21 cellular contexts compared by ENCODE assay signal in the genomic region with DNA sequence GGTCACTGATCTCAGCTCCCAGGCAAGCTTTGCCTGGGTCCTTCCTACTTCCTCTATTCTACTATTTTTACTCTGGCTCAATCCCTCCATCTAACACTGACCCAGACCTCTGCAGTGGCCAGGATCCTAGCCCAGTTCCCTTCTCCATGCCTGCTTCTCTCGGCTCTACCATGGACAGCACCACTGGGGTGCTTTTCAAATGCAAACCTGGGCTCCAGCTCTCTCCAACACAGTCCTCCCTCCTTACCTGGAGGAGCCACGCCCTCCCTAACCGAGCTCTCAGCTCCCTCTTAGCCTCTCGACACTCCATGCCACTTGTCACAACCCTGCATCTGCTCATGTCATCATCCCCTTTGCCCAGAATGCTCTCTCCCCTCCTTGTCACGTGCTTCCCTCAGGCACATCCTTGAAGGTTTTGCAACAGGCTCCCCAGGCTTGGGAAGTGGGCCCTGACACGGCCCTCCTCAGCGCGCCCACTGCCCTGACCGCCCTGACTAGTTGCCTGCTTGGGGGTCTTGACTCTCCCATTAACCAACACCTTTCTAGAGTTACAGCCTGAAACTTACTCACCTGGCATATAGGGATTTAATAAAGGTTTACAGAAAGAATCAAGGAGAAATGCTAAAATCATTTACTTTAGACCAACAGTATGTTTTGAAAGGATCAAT. TPM values are rescaled to one million over a fixed set of nuclear protein-coding genes. Genes with fewer than 3 reads are reported as not detected.
A peak's percentile ranks its signal among the peaks of the same experiment; 100 is the strongest.
DNase-seq lines count a peak whose midpoint lies in the region; ATAC-seq and TF ChIP-seq lines count a peak whose summit lies in the region.
"Had no signal": no experiment of that assay in that cellular context is flagged by ENCODE, and none has a peak within 500 bp of the region (broad histone marks: within the 10 kb centered on the region; RNA-seq: fewer than 3 reads in every experiment).

No MANE protein-coding gene starts in this region.

- H3K27me3 Mint-ChIP-seq in activated CD8-positive, alpha-beta T cell treated with anti-CD3 and anti-CD28 coated beads for 36 hours, result no peaks in the 10 kb centered on the region
- no peaks in the 10 kb centered on the region for H3K27me3 Mint-ChIP-seq in activated CD8-positive, alpha-beta T cell treated with anti-CD3 and anti-CD28 coated beads, Interleukin-2, amount 10 ng/mL, durations not matched to agents 7 days and 5 days (ENCODE audit: low read depth)
- H3K27me3 Mint-ChIP-seq in T-cell, result no peaks in the 10 kb centered on the region
- H3K27me3 Mint-ChIP-seq: central memory CD8-positive, alpha-beta T cell had no signal

- peaks cover 16% of the 10 kb centered on the region for H3K4me1 Mint-ChIP-seq in activated CD8-positive, alpha-beta T cell treated with anti-CD3 and anti-CD28 coated beads for 36 hours (ENCODE audit: low read depth)
- peaks cover 4% of the 10 kb centered on the region for H3K4me1 Mint-ChIP-seq in activated CD8-positive, alpha-beta T cell treated with anti-CD3 and anti-CD28 coated beads, Interleukin-2, amount 10 ng/mL, durations not matched to agents 7 days and 5 days (ENCODE audit: low read depth)
- H3K4me1 Mint-ChIP-seq in T-cell, result peaks cover 0 to 7% (median 3%) of the 10 kb centered on the region in 3 donors

- CTCF ChIA-PET in activated CD8-positive, alpha-beta T cell treated with anti-CD3 and anti-CD28 coated beads for 36 hours (lab: Charles Lee), result interaction anchor here (1.9 kb wide), 1 partner anchor 11 kb away, joined by 5 read pairs; no protein-coding TSS in a partner anchor
- CTCF ChIA-PET in activated CD8-positive, alpha-beta T cell treated with anti-CD3 and anti-CD28 coated beads, Interleukin-2, amount 10 ng/mL, durations not matched to agents 7 days and 5 days (lab: Charles Lee), result interaction anchor here (0.6 to 1.0 kb wide), 4 partner anchors 9 to 174 kb away, joined by 3 to 4 read pairs (median 3); no protein-coding TSS in a partner anchor
- CTCF ChIA-PET in T-cell (lab: Charles Lee), result no interaction called here

- H3K9me3 Mint-ChIP-seq in activated CD8-positive, alpha-beta T cell treated with anti-CD3 and anti-CD28 coated beads for 36 hours, result no peaks in the 10 kb centered on the region
- H3K9me3 Mint-ChIP-seq in activated CD8-positive, alpha-beta T cell treated with anti-CD3 and anti-CD28 coated beads, Interleukin-2, amount 10 ng/mL, durations not matched to agents 7 days and 5 days (ENCODE audit: insufficient read depth), result no peaks in the 10 kb centered on the region
- H3K9me3 Mint-ChIP-seq in T-cell, result no peaks in the 10 kb centered on the region
- H3K9me3 Mint-ChIP-seq: central memory CD8-positive, alpha-beta T cell had no signal

- ATAC-seq in activated CD8-positive, alpha-beta T cell treated with anti-CD3 and anti-CD28 coated beads for 36 hours, result no peak
- no peak for ATAC-seq in activated CD8-positive, alpha-beta T cell treated with anti-CD3 and anti-CD28 coated beads, Interleukin-2, amount 10 ng/mL, durations not matched to agents 7 days and 5 days
- no peak for ATAC-seq in T-cell (replicated peaks in 1 of 4)
- no peak for ATAC-seq in GM18511 (IDR thresholded peaks at IDR 0.05; ENCODE audit: unreplicated experiment)
- ATAC-seq: HCT116 had no signal

- H3K4me3 Mint-ChIP-seq in activated CD8-positive, alpha-beta T cell treated with anti-CD3 and anti-CD28 coated beads for 36 hours, result no peak overlapping the region
- no peak overlapping the region for H3K4me3 Mint-ChIP-seq in activated CD8-positive, alpha-beta T cell treated with anti-CD3 and anti-CD28 coated beads, Interleukin-2, amount 10 ng/mL, durations not matched to agents 7 days and 5 days
- no peak overlapping the region for H3K4me3 Mint-ChIP-seq in T-cell
- H3K4me3 Mint-ChIP-seq: central memory CD8-positive, alpha-beta T cell had no signal

- POLR2A ChIA-PET in activated CD8-positive, alpha-beta T cell treated with anti-CD3 and anti-CD28 coated beads for 36 hours (lab: Charles Lee), result interaction anchor here (1.2 to 1.4 kb wide), 2 partner anchors 9 to 41 kb away, joined by 4 to 5 read pairs; no protein-coding TSS in a partner anchor
- POLR2A ChIA-PET in activated CD8-positive, alpha-beta T cell treated with anti-CD3 and anti-CD28 coated beads, Interleukin-2, amount 10 ng/mL, durations not matched to agents 7 days and 5 days (lab: Charles Lee), result interaction anchor here (0.8 kb wide), 1 partner anchor 11 kb away, joined by 4 read pairs; no protein-coding TSS in a partner anchor
- POLR2A ChIA-PET in T-cell (lab: Charles Lee), result interaction anchor here (0.5 to 0.7 kb wide), 3 partner anchors 36 to 573 kb away, joined by 3 to 6 read pairs (median 3); no protein-coding TSS in a partner anchor

- no peak for TF ChIP-seq CTCF in activated CD8-positive, alpha-beta T cell treated with anti-CD3 and anti-CD28 coated beads for 36 hours (IDR thresholded peaks at IDR 0.05)
- no peak for TF ChIP-seq CTCF in sigmoid colon (IDR thresholded peaks at IDR 0.05)

- no peak overlapping the region for H3K4me3 ChIP-seq in sigmoid colon
- H3K4me3 ChIP-seq: transverse colon had no signal

- intact Hi-C loops in activated CD8-positive, alpha-beta T cell treated with anti-CD3 and anti-CD28 coated beads for 36 hours (cut with micrococcal nuclease), result no loop called here
- intact Hi-C loops in sigmoid colon (cut with DNase I), result no loop called here

- DNase-seq in activated CD8-positive, alpha-beta T cell treated with anti-CD3 and anti-CD28 coated beads for 36 hours, result no peak
- no peak for DNase-seq in activated CD8-positive, alpha-beta T cell treated with anti-CD3 and anti-CD28 coated beads, Interleukin-2, amount 10 ng/mL, durations not matched to agents 7 days and 5 days
- DNase-seq in T-cell (no peak), iPS DF 19.7 (ENCODE audit: low read depth, low spot score) (peak; percentile 68), sigmoid colon (peak; percentile 43), activated gamma-delta T cell (lab: John Stamatoyannopoulos, UW) (no peak), DMS53 (lab: John Stamatoyannopoulos, UW) (no peak)
- DNase-seq: ACHN; activated CD4-positive, CD25-positive, alpha-beta regulatory T cell; activated CD8-positive, alpha-beta memory T cell treated with anti-CD3 and anti-CD28 coated beads, Interleukin-2, amount 50 U/mL, for 48 hours; foreskin melanocyte; IMR-90; mesenchymal stem cell; MV-4-11; NCI-H2029 treated with DMSO at 0.1 percent for 48 hours; nucleus accumbens; stimulated activated CD4-positive, alpha-beta T cell treated with anti-CD3 and anti-CD28 coated beads, Interleukin-4, amount 100 ng/mL, for 4 hours; transverse colon had no signal

- no peak overlapping the region for H3K27ac ChIP-seq in sigmoid colon
- H3K27ac ChIP-seq: transverse colon had no signal

- no peak for TF ChIP-seq POLR2A in sigmoid colon (IDR thresholded peaks at IDR 0.05)

- peak overlapping the region; percentile 22 for H3K27ac Mint-ChIP-seq in activated CD8-positive, alpha-beta T cell treated with anti-CD3 and anti-CD28 coated beads for 36 hours
- no peak overlapping the region for H3K27ac Mint-ChIP-seq in activated CD8-positive, alpha-beta T cell treated with anti-CD3 and anti-CD28 coated beads, Interleukin-2, amount 10 ng/mL, durations not matched to agents 7 days and 5 days
- peak overlapping the region; percentile 37 to 82 for H3K27ac Mint-ChIP-seq in T-cell

- TF ChIP-seq EP300 in sigmoid colon (IDR thresholded peaks at IDR 0.05), result no peak

- no peaks in the 10 kb centered on the region for H3K4me1 ChIP-seq in sigmoid colon

- WGBS in sigmoid colon, 2 donors, result 91% methylated on average over 9 of the region's 9 CpGs

- H3K27me3 ChIP-seq in sigmoid colon, result no peaks in the 10 kb centered on the region
- H3K27me3 ChIP-seq: transverse colon had no signal

- peaks cover 58% of the 10 kb centered on the region for H3K36me3 Mint-ChIP-seq in activated CD8-positive, alpha-beta T cell treated with anti-CD3 and anti-CD28 coated beads for 36 hours (ENCODE audit: low read depth)
- H3K36me3 Mint-ChIP-seq in activated CD8-positive, alpha-beta T cell treated with anti-CD3 and anti-CD28 coated beads, Interleukin-2, amount 10 ng/mL, durations not matched to agents 7 days and 5 days (ENCODE audit: low read depth), result peaks cover 68% of the 10 kb centered on the region
- H3K36me3 Mint-ChIP-seq in T-cell, result peaks cover 73% of the 10 kb centered on the region

- peaks cover 44 to 100% (median 61%) of the 10 kb centered on the region in 4 donors for H3K36me3 ChIP-seq in sigmoid colon

- no peaks in the 10 kb centered on the region for H3K9me3 ChIP-seq in sigmoid colon
- H3K9me3 ChIP-seq: transverse colon had no signal

RNA-seq across cellular contexts. Expression of a gene that starts 41.6 kb away (rescaled TPM):
- total RNA-seq in activated CD8-positive, alpha-beta T cell treated with anti-CD3 and anti-CD28 coated beads for 36 hours, result 10 to 100 TPM; 55.7 to 56.0 TPM
- total RNA-seq in activated CD8-positive, alpha-beta T cell treated with anti-CD3 and anti-CD28 coated beads, Interleukin-2, amount 10 ng/mL, durations not matched to agents 7 days and 5 days, result 10 to 100 TPM; 62.7 to 64.5 TPM
- total RNA-seq in T-cell (100 to 1,000 TPM; 151 to 180 (median 177) TPM), sigmoid colon (10 to 100 TPM; 43.8 to 76.7 (median 54.8) TPM)
- polyA plus RNA-seq in sigmoid colon, result 10 to 100 TPM; 13.8 to 25.1 (median 13.9) TPM

RNA-seq across cellular contexts. Expression of a gene that starts 48.7 kb away (rescaled TPM):
- total RNA-seq in activated CD8-positive, alpha-beta T cell treated with anti-CD3 and anti-CD28 coated beads for 36 hours, result 100 to 1,000 TPM in 1 of 2 experiments, 10 to 100 TPM in 1; 97.6 to 103 TPM
- total RNA-seq in activated CD8-positive, alpha-beta T cell treated with anti-CD3 and anti-CD28 coated beads, Interleukin-2, amount 10 ng/mL, durations not matched to agents 7 days and 5 days, result 100 to 1,000 TPM; 140 to 141 TPM
- total RNA-seq in T-cell (100 to 1,000 TPM in 4 of 5 donors, 10 to 100 TPM in 1; 90.8 to 110 (median 103) TPM), sigmoid colon (10 to 100 TPM; 27.1 to 86.1 (median 35.3) TPM)
- polyA plus RNA-seq in sigmoid colon, result 10 to 100 TPM; 11.3 to 29.3 (median 13.8) TPM

Comparison
In these comparisons a context has a peak if more than half of its experiments do, and no peak if none do; other contexts are left out.
1. DNase-seq: peak in iPS DF 19.7 (single experiment) and sigmoid colon (single experiment); none in activated CD8-positive, alpha-beta T cell treated with anti-CD3 and anti-CD28 coated beads for 36 hours (single experiment), activated CD8-positive, alpha-beta T cell treated with anti-CD3 and anti-CD28 coated beads, Interleukin-2, amount 10 ng/mL, durations not matched to agents 7 days and 5 days (single experiment), T-cell (0 of 34), activated gamma-delta T cell (single experiment) and DMS53 (single experiment).
2. CTCF ChIA-PET loops: an anchor here in activated CD8-positive, alpha-beta T cell treated with anti-CD3 and anti-CD28 coated beads for 36 hours (1.9 kb wide) and activated CD8-positive, alpha-beta T cell treated with anti-CD3 and anti-CD28 coated beads, Interleukin-2, amount 10 ng/mL, durations not matched to agents 7 days and 5 days (0.6 to 1.0 kb wide); none called in T-cell.